ENCODE assay signal across 23 cellular contexts in the genomic region with DNA sequence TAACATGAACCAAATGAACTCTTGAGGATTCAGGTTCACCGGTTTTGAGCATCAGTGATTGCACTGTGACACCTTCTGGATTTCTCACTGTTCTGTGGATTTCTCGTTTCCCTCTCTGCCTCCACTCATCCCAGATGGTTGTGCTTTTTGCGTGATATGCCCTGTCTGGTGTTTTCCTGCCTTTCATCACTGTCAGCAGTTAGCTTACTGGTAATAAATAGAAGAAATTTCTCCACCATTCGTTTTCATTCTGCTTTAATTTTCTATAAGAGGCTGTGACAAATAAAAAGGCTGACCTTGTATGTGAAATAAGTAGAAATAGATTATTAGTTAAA.
"Had no signal": no experiment of that assay in that cellular context is flagged by ENCODE, and none has a peak within 500 bp of the region (broad histone marks: within the 10 kb centered on the region; RNA-seq: fewer than 3 reads in every experiment).

No MANE protein-coding gene starts in this region.

- DNase-seq: activated CD4-positive, alpha-beta T cell treated with anti-CD3 and anti-CD28 coated beads for 1 hour; activated CD4-positive, alpha-beta T cell treated with anti-CD3 and anti-CD28 coated beads, Interleukin-2, amount 50 U/mL, for 1 hour; activated CD8-positive, alpha-beta memory T cell treated with anti-CD3 and anti-CD28 coated beads for 24 hours; activated CD8-positive, alpha-beta memory T cell treated with anti-CD3 and anti-CD28 coated beads, Interleukin-2, amount 50 U/mL, for 4 hours; activated naive CD4-positive, alpha-beta T cell; activated T-cell treated with anti-CD3 and anti-CD28 coated beads, Interleukin-2, amount 50 U/mL, for 24 hours; amniotic stem cell; heart left ventricle; islet precursor cell; left cardiac atrium; naive B cell; sigmoid colon; stimulated activated CD4-positive, alpha-beta T cell treated with anti-CD3 and anti-CD28 coated beads, Interleukin-2, amount 100 ng/mL, for 48 hours; stimulated activated naive CD4-positive, alpha-beta T cell treated with Interleukin-2 at 50 U/mL for 16 hours; T-helper 1 cell had no signal

- H3K27ac Mint-ChIP-seq: activated naive CD8-positive, alpha-beta T cell; activated T-helper 2 cell treated with anti-CD3 and anti-CD28 coated beads, Interferon-gamma antibody, Interleukin-2, Interleukin-4, amounts not matched to agents 10 μg/mL and 5 μg/mL and 100 μg/mL, durations not matched to agents 14 hours and 24 hours and 36 hours; memory B cell; type B pancreatic cell had no signal

- H3K4me3 ChIP-seq: coronary artery, heart left ventricle, sigmoid colon, thoracic aorta, vagina had no signal

- ATAC-seq: heart left ventricle, left cardiac atrium had no signal

- H3K4me3 Mint-ChIP-seq: activated naive CD8-positive, alpha-beta T cell; activated T-cell treated with anti-CD3 and anti-CD28 coated beads, Interleukin-2, amount 50 U/mL, for 24 hours; memory B cell; neural crest cell; type B pancreatic cell had no signal

- H3K27me3 ChIP-seq: heart left ventricle, sigmoid colon, vagina had no signal

- H3K27me3 Mint-ChIP-seq: activated naive CD8-positive, alpha-beta T cell; activated T-cell treated with anti-CD3 and anti-CD28 coated beads, Interleukin-2, amount 50 U/mL, for 24 hours; memory B cell; naive B cell; type B pancreatic cell had no signal

- H3K27ac ChIP-seq: coronary artery, heart left ventricle, sigmoid colon, thoracic aorta, vagina had no signal

- H3K4me1 Mint-ChIP-seq: neural crest cell had no signal

- H3K9me3 Mint-ChIP-seq: memory B cell, neural crest cell, type B pancreatic cell had no signal

- H3K36me3 ChIP-seq: thoracic aorta, vagina had no signal

- H3K9me3 ChIP-seq: heart left ventricle, sigmoid colon, thoracic aorta, vagina had no signal

- H3K4me1 ChIP-seq: sigmoid colon had no signal
